ENCODE assay signal across 10 cellular contexts in genomic region chr1:234619071-234619480, GRCh38. TPM values are rescaled to one million over a fixed set of nuclear protein-coding genes. Genes with fewer than 3 reads are reported as not detected.
DNase-seq lines count a peak whose midpoint lies in the region; ATAC-seq and TF ChIP-seq lines count a peak whose summit lies in the region.
"Had no signal": no experiment of that assay in that cellular context is flagged by ENCODE, and none has a peak within 500 bp of the region (broad histone marks: within the 10 kb centered on the region; RNA-seq: fewer than 3 reads in every experiment).

No MANE protein-coding gene starts in this region.

- peaks cover 29% of the 10 kb centered on the region for H3K4me1 ChIP-seq in cardiac muscle cell (ENCODE audit: low read depth)
- H3K4me1 ChIP-seq in colonic mucosa: peaks cover 9% of the 10 kb centered on the region
- peaks cover 49% of the 10 kb centered on the region for H3K4me1 ChIP-seq in mesodermal cell (ENCODE audit: control insufficient read depth, insufficient read depth, low read length, poor library complexity, severe bottlenecking)
- H3K4me1 ChIP-seq in upper lobe of right lung: peaks cover 51% of the 10 kb centered on the region

- H3K27me3 ChIP-seq in cardiac muscle cell (no peaks in the 10 kb centered on the region), colonic mucosa (no peaks in the 10 kb centered on the region), upper lobe of right lung (no peaks in the 10 kb centered on the region)

- H3K27ac ChIP-seq in cardiac muscle cell (peak overlapping the region; percentile 88), colonic mucosa (peak overlapping the region; percentile 60), mesodermal cell (ENCODE audit: low read depth, low read length, severe bottlenecking) (peak overlapping the region; percentile 97), upper lobe of right lung (peak overlapping the region; percentile 81)

- H3K36me3 ChIP-seq in cardiac muscle cell (no peaks in the 10 kb centered on the region), colonic mucosa (no peaks in the 10 kb centered on the region), mesodermal cell (ENCODE audit: control insufficient read depth, insufficient read depth, low read length) (no peaks in the 10 kb centered on the region), upper lobe of right lung (no peaks in the 10 kb centered on the region)

- WGBS in mesodermal cell (ENCODE audit: insufficient coverage in 2 of 2), 2 experiments: 13% methylated on average over 1 of the region's 3 CpGs; no CpG with 5 or more reads in 1 of the 2 experiments

- no peak overlapping the region for H3K4me3 ChIP-seq in cardiac muscle cell
- H3K4me3 ChIP-seq in colonic mucosa: no peak overlapping the region
- H3K4me3 ChIP-seq in mesodermal cell (ENCODE audit: extremely low read depth, insufficient read depth, low read length, poor library complexity, severe bottlenecking): no peak overlapping the region
- no peak overlapping the region for H3K4me3 ChIP-seq in upper lobe of right lung

- H3K9me3 ChIP-seq in cardiac muscle cell (ENCODE audit: low read depth) (no peaks in the 10 kb centered on the region), colonic mucosa (no peaks in the 10 kb centered on the region), mesodermal cell (ENCODE audit: control insufficient read depth, low read length) (no peaks in the 10 kb centered on the region), upper lobe of right lung (no peaks in the 10 kb centered on the region)

- ATAC-seq in Right ventricle myocardium superior (ENCODE audit: poor library complexity) (no peak), upper lobe of right lung (no peak), GM18502 (IDR thresholded peaks at IDR 0.05; ENCODE audit: poor library complexity, unreplicated experiment) (no peak)
- ATAC-seq: naive thymus-derived CD8-positive, alpha-beta T cell had no signal

- intact Hi-C loops in Right ventricle myocardium superior (cut with DNase I): no loop called here
- intact Hi-C loops in colonic mucosa (cut with DNase I): no loop called here
- intact Hi-C loops in upper lobe of right lung (cut with DNase I): no loop called here

- TF ChIP-seq CTCF in cardiac muscle cell (IDR thresholded peaks at IDR 0.05; ENCODE audit: low read depth, low read length) (no peak), colonic mucosa (IDR thresholded peaks at IDR 0.05) (no peak), upper lobe of right lung (IDR thresholded peaks at IDR 0.05) (no peak)

- peak in 1 of 2 donors; percentile 33 for DNase-seq in cardiac muscle cell (ENCODE audit: low read depth in 1 of 2, low spot score in 1 of 2)
- DNase-seq in Right ventricle myocardium superior: no peak
- no peak for DNase-seq in colonic mucosa
- DNase-seq in upper lobe of right lung: no peak
- DNase-seq in occipital lobe (lab: John Stamatoyannopoulos, UW): no peak
- no peak for DNase-seq in inferior parietal cortex (ENCODE audit: extremely low spot score)
- DNase-seq: GOT3; naive thymus-derived CD8-positive, alpha-beta T cell had no signal

- peak overlapping the region in 1 of 2 donors; percentile 23 for H3K9ac ChIP-seq in colonic mucosa (ENCODE audit: low read depth in 2 of 2, low read length in 2 of 2)

RNA-seq across cellular contexts. Expression of gene IRF2BP2, which starts 9.1 kb away (rescaled TPM):
- total RNA-seq in cardiac muscle cell: 84.0 and 113 TPM in 2 replicates
- 24.3 and 33.2 TPM in 2 replicates for polyA plus RNA-seq in cardiac muscle cell
- 119 TPM for total RNA-seq in Right ventricle myocardium superior
- 100 to 1,000 TPM; 157 to 164 TPM for total RNA-seq in colonic mucosa
- polyA plus RNA-seq in mesodermal cell (2013, experiment 1 of 2): 122 TPM
- polyA plus RNA-seq in mesodermal cell (2013, experiment 2 of 2): 99.9 TPM
- total RNA-seq in upper lobe of right lung: 161 TPM
- 140 TPM for total RNA-seq in occipital lobe
